ENCODE assay signal across 8 cellular contexts in genomic region chr11:120208777-120209176, GRCh38. TPM values are rescaled to one million over a fixed set of nuclear protein-coding genes. Genes with fewer than 3 reads are reported as not detected.
DNase-seq lines count a peak whose midpoint lies in the region; ATAC-seq and TF ChIP-seq lines count a peak whose summit lies in the region.

No MANE protein-coding gene starts in this region.

- TF ChIP-seq RAD21 in HCT116 (IDR thresholded peaks at IDR 0.05; ENCODE audit: low read depth), result no peak

- H3K4me3 ChIP-seq in HCT116 (replicated peaks in 1 of 2; ENCODE audit: low read depth in 1 of 2, low read length in 2 of 2), result no peak overlapping the region
- H3K4me3 ChIP-seq in skin epidermis, result no peak overlapping the region

- no peak for DNase-seq in HCT116 (ENCODE audit: low read depth, low spot score)
- DNase-seq in T-cell, result peak in 1 of 34 experiments; percentile 17
- DNase-seq in Right ventricle myocardium superior, result no peak
- no peak for DNase-seq in ACHN
- no peak for DNase-seq in activated CD4-positive, alpha-beta T cell treated with anti-CD3 and anti-CD28 coated beads, Interleukin-2, amount 50 U/mL, for 4 hours
- DNase-seq in WTC11 (ENCODE audit: low spot score), result no peak
- no peak for DNase-seq in activated T-helper 1 cell treated with anti-CD3 and anti-CD28 coated beads, Interleukin-12 subunit alpha, Interleukin-12 subunit beta, Interleukin-2, Interleukin-4 antibody, amounts not matched to agents 30 ng/mL and 10 ng/mL and 1 ng/mL, durations not matched to agents 14 hours and 24 hours and 36 hours (ENCODE audit: low spot score)

- intact Hi-C loops in HCT116 (cut with micrococcal nuclease) (no loop called here), Right ventricle myocardium superior (cut with DNase I) (no loop called here)
- intact Hi-C loops in activated T-helper 1 cell treated with anti-CD3 and anti-CD28 coated beads, Interleukin-12 subunit alpha, Interleukin-12 subunit beta, Interleukin-2, Interleukin-4 antibody, amounts not matched to agents 30 ng/mL and 10 ng/mL and 1 ng/mL, durations not matched to agents 14 hours and 24 hours and 36 hours (cut with micrococcal nuclease), result no loop called here

- no peak overlapping the region for H2AFZ ChIP-seq in HCT116 (ENCODE audit: low read depth, low read length, poor library complexity, severe bottlenecking)

- H3K4me1 Mint-ChIP-seq in T-cell, result peaks cover 16 to 25% (median 16%) of the 10 kb centered on the region in 3 donors
- H3K4me1 Mint-ChIP-seq in WTC11, result peaks cover 26% of the 10 kb centered on the region
- peaks cover 13% of the 10 kb centered on the region for H3K4me1 Mint-ChIP-seq in activated T-helper 1 cell treated with anti-CD3 and anti-CD28 coated beads, Interleukin-12 subunit alpha, Interleukin-12 subunit beta, Interleukin-2, Interleukin-4 antibody, amounts not matched to agents 30 ng/mL and 10 ng/mL and 1 ng/mL, durations not matched to agents 14 hours and 24 hours and 36 hours (ENCODE audit: low read depth)

- no TSS peak for BruUV-seq in HCT116 (replicated peaks; lab: Mats Ljungman, UMichigan)

- H3K9me3 ChIP-seq in HCT116 (ENCODE audit: control insufficient read depth in 1 of 2, insufficient read depth in 1 of 2, low read depth in 1 of 2, low read length in 2 of 2), result no peaks in the 10 kb centered on the region

- no peak for TF ChIP-seq POLR2A in HCT116 (IDR thresholded peaks at IDR 0.05; ENCODE audit: borderline replicate concordance, extremely low read depth, insufficient read depth, insufficient read length)

- TF ChIP-seq CTCF in HCT116 (IDR thresholded peaks at IDR 0.05 in 2 of 3, conservative IDR thresholded peaks at IDR 0.05 in 1 of 3; ENCODE audit: borderline replicate concordance in 1 of 3, insufficient read depth in 1 of 3, low read depth in 2 of 3, low read length in 2 of 3) (no peak), WTC11 (IDR thresholded peaks at IDR 0.05) (no peak)

- POLR2A ChIA-PET in HCT116 (lab: Charles Lee) (no interaction called here), T-cell (lab: Charles Lee) (interaction anchor here in 1 of 2 donors (0.5 kb wide), 1 partner anchor 13 kb away, joined by 3 read pairs; no protein-coding TSS in a partner anchor), WTC11 (lab: Charles Lee) (no interaction called here)

- peak overlapping the region; percentile 39 for H3K4me2 ChIP-seq in HCT116 (ENCODE audit: low read length)

- no peak for ATAC-seq in HCT116
- no peak for ATAC-seq in T-cell (replicated peaks in 1 of 4)
- peak; percentile 30 for ATAC-seq in Right ventricle myocardium superior (ENCODE audit: poor library complexity)
- no peak for ATAC-seq in WTC11

- H3K27ac ChIP-seq in HCT116 (ENCODE audit: low read depth, low read length) (no peak overlapping the region), skin epidermis (peak overlapping the region in 14 of 21 experiments; percentile 13 to 90 (median 60))

- no peaks in the 10 kb centered on the region for H3K9me2 ChIP-seq in HCT116 (ENCODE audit: insufficient read depth)

- peaks cover 23 to 53% of the 10 kb centered on the region in 2 experiments for H3K4me1 ChIP-seq in HCT116 (ENCODE audit: control insufficient read depth in 1 of 2, insufficient read depth in 2 of 2, low read length in 2 of 2)

- no peaks in the 10 kb centered on the region for H3K36me3 Mint-ChIP-seq in T-cell
- H3K36me3 Mint-ChIP-seq in WTC11, result no peaks in the 10 kb centered on the region
- H3K36me3 Mint-ChIP-seq in activated T-helper 1 cell treated with anti-CD3 and anti-CD28 coated beads, Interleukin-12 subunit alpha, Interleukin-12 subunit beta, Interleukin-2, Interleukin-4 antibody, amounts not matched to agents 30 ng/mL and 10 ng/mL and 1 ng/mL, durations not matched to agents 14 hours and 24 hours and 36 hours (ENCODE audit: low read depth), result peaks cover 2% of the 10 kb centered on the region

- H3K36me3 ChIP-seq in HCT116 (ENCODE audit: control insufficient read depth in 1 of 2, insufficient read depth in 2 of 2, low read length in 2 of 2), result no peaks in the 10 kb centered on the region

- in situ Hi-C loops in ACHN (cut with HindIII; ENCODE audit: low pct_ligation_motif_present, low pct_unique_long_range_greater_than_20kb, low sequenced_read_pairs), result no loop called here

- CTCF ChIA-PET in HCT116 (lab: Charles Lee), result no interaction called here
- CTCF ChIA-PET in T-cell (lab: Charles Lee), result interaction anchor here in 1 of 2 donors (0.6 kb wide), 1 partner anchor 1255 kb away, joined by 3 read pairs; no protein-coding TSS in a partner anchor
- CTCF ChIA-PET in WTC11 (lab: Charles Lee), result interaction anchor here (0.9 to 2.2 kb wide), 3 partner anchors 20 to 40 kb away, joined by 3 to 8 read pairs (median 5); no protein-coding TSS in a partner anchor

- H3K27me3 Mint-ChIP-seq in T-cell (peaks cover 34 to 38% of the 10 kb centered on the region in 2 donors), WTC11 (ENCODE audit: low read depth) (peaks cover 92% of the 10 kb centered on the region)
- H3K27me3 Mint-ChIP-seq in activated T-helper 1 cell treated with anti-CD3 and anti-CD28 coated beads, Interleukin-12 subunit alpha, Interleukin-12 subunit beta, Interleukin-2, Interleukin-4 antibody, amounts not matched to agents 30 ng/mL and 10 ng/mL and 1 ng/mL, durations not matched to agents 14 hours and 24 hours and 36 hours (ENCODE audit: insufficient read depth), result peaks cover 50% of the 10 kb centered on the region

- H3K9ac ChIP-seq in HCT116 (ENCODE audit: low read length), result no peak overlapping the region

- peak overlapping the region in 2 of 3 donors; percentile 7 to 96 for H3K4me3 Mint-ChIP-seq in T-cell
- no peak overlapping the region for H3K4me3 Mint-ChIP-seq in WTC11
- H3K4me3 Mint-ChIP-seq in activated T-helper 1 cell treated with anti-CD3 and anti-CD28 coated beads, Interleukin-12 subunit alpha, Interleukin-12 subunit beta, Interleukin-2, Interleukin-4 antibody, amounts not matched to agents 30 ng/mL and 10 ng/mL and 1 ng/mL, durations not matched to agents 14 hours and 24 hours and 36 hours, result no peak overlapping the region

- H3K9me3 Mint-ChIP-seq in T-cell, result no peaks in the 10 kb centered on the region
- no peaks in the 10 kb centered on the region for H3K9me3 Mint-ChIP-seq in WTC11
- H3K9me3 Mint-ChIP-seq in activated T-helper 1 cell treated with anti-CD3 and anti-CD28 coated beads, Interleukin-12 subunit alpha, Interleukin-12 subunit beta, Interleukin-2, Interleukin-4 antibody, amounts not matched to agents 30 ng/mL and 10 ng/mL and 1 ng/mL, durations not matched to agents 14 hours and 24 hours and 36 hours, result no peaks in the 10 kb centered on the region

- no peaks in the 10 kb centered on the region for H3K27me3 ChIP-seq in HCT116 (ENCODE audit: insufficient read depth, low read length)

- H3K27ac Mint-ChIP-seq in T-cell, result no peak overlapping the region
- no peak overlapping the region for H3K27ac Mint-ChIP-seq in WTC11
- H3K27ac Mint-ChIP-seq in activated T-helper 1 cell treated with anti-CD3 and anti-CD28 coated beads, Interleukin-12 subunit alpha, Interleukin-12 subunit beta, Interleukin-2, Interleukin-4 antibody, amounts not matched to agents 30 ng/mL and 10 ng/mL and 1 ng/mL, durations not matched to agents 14 hours and 24 hours and 36 hours, result no peak overlapping the region

- RAD21 ChIA-PET in HCT116 (lab: Charles Lee; ENCODE audit: low non-redundant PET in 1 of 2, low total read pairs in 2 of 2, uncharacterized antibody in 2 of 2, unreplicated experiment in 2 of 2), result interaction anchor here in 1 of 2 experiments (0.5 kb wide), 1 partner anchor 96 kb away, joined by 3 read pairs; no protein-coding TSS in a partner anchor

- peaks cover 6% of the 10 kb centered on the region; the same call in 1 of the 2 replicates for H3K79me2 ChIP-seq in HCT116 (ENCODE audit: insufficient read depth, low read length)

- no peaks in the 10 kb centered on the region for H4K20me1 ChIP-seq in HCT116 (ENCODE audit: insufficient read depth)

TF ChIP-seq in HCT116, 20 proteins besides CTCF, POLR2A, EP300 and RAD21:
- TF ChIP-seq TCF7L2 (IDR thresholded peaks at IDR 0.05; ENCODE audit: borderline replicate concordance, extremely low read depth, insufficient read depth, insufficient read length) (peak; percentile 28), YY1 (IDR thresholded peaks at IDR 0.05; ENCODE audit: extremely low read depth, insufficient replicate concordance, low read depth, low read length) (no peak)

TF ChIP-seq in WTC11, 78 proteins besides CTCF, POLR2A, EP300 and RAD21:
- no peak for TF ChIP-seq ZNF232 (CRISPR knock-in tag; IDR thresholded peaks at IDR 0.05)
- TF ChIP-seq, protein P1, sequence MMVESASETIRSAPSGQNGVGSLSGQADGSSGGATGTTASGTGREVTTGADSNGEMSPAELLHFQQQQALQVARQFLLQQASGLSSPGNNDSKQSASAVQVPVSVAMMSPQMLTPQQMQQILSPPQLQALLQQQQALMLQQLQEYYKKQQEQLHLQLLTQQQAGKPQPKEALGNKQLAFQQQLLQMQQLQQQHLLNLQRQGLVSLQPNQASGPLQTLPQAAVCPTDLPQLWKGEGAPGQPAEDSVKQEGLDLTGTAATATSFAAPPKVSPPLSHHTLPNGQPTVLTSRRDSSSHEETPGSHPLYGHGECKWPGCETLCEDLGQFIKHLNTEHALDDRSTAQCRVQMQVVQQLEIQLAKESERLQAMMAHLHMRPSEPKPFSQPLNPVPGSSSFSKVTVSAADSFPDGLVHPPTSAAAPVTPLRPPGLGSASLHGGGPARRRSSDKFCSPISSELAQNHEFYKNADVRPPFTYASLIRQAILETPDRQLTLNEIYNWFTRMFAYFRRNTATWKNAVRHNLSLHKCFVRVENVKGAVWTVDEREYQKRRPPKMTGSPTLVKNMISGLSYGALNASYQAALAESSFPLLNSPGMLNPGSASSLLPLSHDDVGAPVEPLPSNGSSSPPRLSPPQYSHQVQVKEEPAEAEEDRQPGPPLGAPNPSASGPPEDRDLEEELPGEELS (CRISPR knock-in tag; IDR thresholded peaks at IDR 0.05), result no peak
- no peak for TF ChIP-seq MYBL2 (CRISPR knock-in tag; IDR thresholded peaks at IDR 0.05)
TF ChIP-seq in WTC11: peak in this region for 0.

RNA-seq across cellular contexts. Expression of gene OAF, which starts 2.1 kb away (rescaled TPM):
- total RNA-seq in HCT116 (2021; ENCODE audit: unreplicated experiment), result 32.3 TPM
- 24.3 and 26.3 TPM in 2 replicates for polyA plus RNA-seq in HCT116 (2012)
- total RNA-seq in T-cell, result 1 to 10 TPM; 3.2 to 6.0 (median 4.0) TPM
- 30.0 TPM for total RNA-seq in Right ventricle myocardium superior
- total RNA-seq in WTC11 (2021), result 3.2 to 5.6 TPM (median 4.2 TPM) in 3 replicates
- total RNA-seq in activated T-helper 1 cell treated with anti-CD3 and anti-CD28 coated beads, Interleukin-12 subunit alpha, Interleukin-12 subunit beta, Interleukin-2, Interleukin-4 antibody, amounts not matched to agents 30 ng/mL and 10 ng/mL and 1 ng/mL, durations not matched to agents 14 hours and 24 hours and 36 hours, result 6.7 and 7.3 TPM in 2 replicates

RNA-seq across cellular contexts. Expression of gene POU2F3, which starts 31.2 kb away (rescaled TPM):
- total RNA-seq in HCT116 (2021; ENCODE audit: unreplicated experiment) (0.15 TPM), T-cell (not detected), Right ventricle myocardium superior (not detected), WTC11 (2021) (0.37 to 0.78 TPM (median 0.61 TPM) in 3 replicates)
- polyA plus RNA-seq in HCT116 (2012), result 0.12 and 0.26 TPM in 2 replicates
- total RNA-seq in activated T-helper 1 cell treated with anti-CD3 and anti-CD28 coated beads, Interleukin-12 subunit alpha, Interleukin-12 subunit beta, Interleukin-2, Interleukin-4 antibody, amounts not matched to agents 30 ng/mL and 10 ng/mL and 1 ng/mL, durations not matched to agents 14 hours and 24 hours and 36 hours, result 0.36 TPM in 1 of 2 replicates, not detected in the other

Comparison
In these comparisons a context has a peak if more than half of its experiments do, and no peak if none do; other contexts are left out.
1. H3K4me3 Mint-ChIP-seq: peak in T-cell (2 of 3); none in WTC11 (single experiment) and activated T-helper 1 cell treated with anti-CD3 and anti-CD28 coated beads, Interleukin-12 subunit alpha, Interleukin-12 subunit beta, Interleukin-2, Interleukin-4 antibody, amounts not matched to agents 30 ng/mL and 10 ng/mL and 1 ng/mL, durations not matched to agents 14 hours and 24 hours and 36 hours (single experiment).